8 cellular contexts compared by ENCODE assay signal in genomic region chr9:99140685-99141314, GRCh38. TPM values are rescaled to one million over a fixed set of nuclear protein-coding genes. Genes with fewer than 3 reads are reported as not detected.
DNase-seq lines count a peak whose midpoint lies in the region; ATAC-seq and TF ChIP-seq lines count a peak whose summit lies in the region.

No MANE protein-coding gene starts in this region.

- H3K27ac ChIP-seq in breast epithelium, result no peak overlapping the region

- peaks cover 16% of the 10 kb centered on the region for H3K4me1 Mint-ChIP-seq in T-helper 17 cell

- intact Hi-C loops in breast epithelium (cut with DNase I; ENCODE audit: low total_unique reads), result no loop called here

- TF ChIP-seq CTCF in GM13976 (IDR thresholded peaks at IDR 0.05; ENCODE audit: borderline replicate concordance, control extremely low read depth, extremely low read depth, insufficient read depth, missing control alignments), result peak; percentile 83
- TF ChIP-seq CTCF in breast epithelium (IDR thresholded peaks at IDR 0.05), result peak; percentile 57 to 88 (median 81)

- H3K27me3 ChIP-seq in breast epithelium, result no peaks in the 10 kb centered on the region

- H3K4me3 ChIP-seq in breast epithelium, result no peak overlapping the region

- no peaks in the 10 kb centered on the region for H3K27me3 Mint-ChIP-seq in T-helper 17 cell

- in situ Hi-C loops in GM13976 (cut with MboI; ENCODE audit: low sequenced_read_pairs, unreplicated experiment), result no loop called here

- H3K4me1 ChIP-seq in breast epithelium, result no peaks in the 10 kb centered on the region

- DNase-seq in AG08396 (ENCODE audit: low spot score) (peak; percentile 53), GM13976 (ENCODE audit: low spot score) (peak; percentile 35), T-helper 17 cell (peak in 1 of 3 donors; percentile 22), breast epithelium (ENCODE audit: low spot score in 2 of 2) (no peak), iris pigment epithelial cell (ENCODE audit: low read depth) (peak; percentile 64), mesenteric fat pad (ENCODE audit: low spot score) (no peak)
- DNase-seq in stimulated activated CD4-positive, alpha-beta T cell treated with anti-CD3 and anti-CD28 coated beads, Interleukin-2, amount 100 ng/mL, for 24 hours, result peak; percentile 31 to 49

- ATAC-seq in HG03571 (IDR thresholded peaks at IDR 0.05; ENCODE audit: unreplicated experiment), result peak; percentile 57
- peak; percentile 75 for ATAC-seq in T-helper 17 cell

- peaks cover 4% of the 10 kb centered on the region for H3K36me3 ChIP-seq in breast epithelium

- H3K9me3 ChIP-seq in T-helper 17 cell (ENCODE audit: control insufficient read depth, low read length, poor library complexity, severe bottlenecking) (no peaks in the 10 kb centered on the region), breast epithelium (no peaks in the 10 kb centered on the region)

- peaks cover 16% of the 10 kb centered on the region for H3K36me3 Mint-ChIP-seq in T-helper 17 cell (ENCODE audit: low read depth)

- no peak overlapping the region for H3K4me3 Mint-ChIP-seq in T-helper 17 cell

- no peak for TF ChIP-seq POLR2A in breast epithelium (IDR thresholded peaks at IDR 0.05)

- H3K27ac Mint-ChIP-seq in T-helper 17 cell, result peak overlapping the region; percentile 75

RNA-seq across cellular contexts. Expression of gene TGFBR1, which starts 35.9 kb away (rescaled TPM):
- total RNA-seq in T-helper 17 cell, result 10 to 100 TPM; 23.5 to 29.1 TPM
- total RNA-seq in breast epithelium, result 10 to 100 TPM; 33.1 to 35.4 (median 34.5) TPM
- total RNA-seq in mesenteric fat pad, result 56.2 TPM

Comparison
In these comparisons a context has a peak if more than half of its experiments do, and no peak if none do; other contexts are left out.
1. DNase-seq: peak in AG08396 (single experiment), GM13976 (single experiment), iris pigment epithelial cell (single experiment) and stimulated activated CD4-positive, alpha-beta T cell treated with anti-CD3 and anti-CD28 coated beads, Interleukin-2, amount 100 ng/mL, for 24 hours (2 of 2); none in breast epithelium (0 of 2) and mesenteric fat pad (single experiment).